In the genomic region with DNA sequence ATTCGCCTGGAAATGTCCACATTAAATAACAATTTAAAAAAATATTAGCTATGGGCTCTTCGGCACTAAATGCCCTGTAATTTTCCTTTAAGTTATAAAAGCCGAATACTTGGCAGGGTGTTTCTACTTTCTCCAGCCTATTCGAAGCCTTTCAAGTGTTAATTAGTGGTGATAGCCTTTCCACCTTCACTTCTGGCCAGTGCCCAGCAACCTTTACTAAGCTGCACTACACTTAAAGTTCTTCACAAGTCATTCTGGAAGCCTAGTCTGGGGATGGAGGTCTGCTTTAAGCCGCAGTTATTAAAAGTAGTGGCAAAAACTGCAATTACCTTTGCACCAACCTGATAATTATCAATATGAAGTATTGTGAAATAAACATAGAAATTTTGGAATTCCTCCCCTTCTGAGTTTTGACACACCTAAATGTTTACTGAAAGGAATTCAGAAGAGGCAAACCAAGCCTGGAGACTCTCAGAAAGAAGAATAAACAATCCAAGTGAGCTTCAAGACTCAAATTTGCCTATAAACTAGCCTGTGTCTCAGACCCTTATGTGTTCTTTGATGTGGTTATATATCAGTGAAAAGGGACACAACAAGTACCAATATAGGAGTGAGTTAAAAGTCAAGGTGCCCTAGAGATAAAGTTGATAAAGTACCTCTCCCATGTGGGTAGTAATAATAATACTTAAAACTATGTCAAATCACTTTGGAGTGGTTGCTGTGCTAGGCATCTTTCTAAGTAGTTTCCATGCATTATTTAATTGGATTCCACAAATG, we compare ENCODE assay signal across 14 cellular contexts.
A peak's percentile ranks its signal among the peaks of the same experiment; 100 is the strongest.
DNase-seq lines count a peak whose midpoint lies in the region; ATAC-seq and TF ChIP-seq lines count a peak whose summit lies in the region.
"Had no signal": no experiment of that assay in that cellular context is flagged by ENCODE, and none has a peak within 500 bp of the region (broad histone marks: within the 10 kb centered on the region; RNA-seq: fewer than 3 reads in every experiment).

No MANE protein-coding gene starts in this region.

- WGBS in heart left ventricle, 4 donors, result 65 to 77% (median 68%) methylated on average over 5 of the region's 5 CpGs

- no peak for ATAC-seq in heart left ventricle
- peak; percentile 58; the same call in 1 of the 2 replicates for ATAC-seq in WTC11
- peak; percentile 39 to 59 for ATAC-seq in lower lobe of right lung

- H3K9me3 Mint-ChIP-seq in WTC11, result peaks cover 4% of the 10 kb centered on the region; the same call in 1 of the 2 replicates
- H3K9me3 Mint-ChIP-seq in endothelial cell (ENCODE audit: unreplicated experiment), result no peaks in the 10 kb centered on the region

- peak overlapping the region; percentile 20 for H3K27ac ChIP-seq in cardiac muscle cell
- no peak overlapping the region for H3K27ac ChIP-seq in heart left ventricle
- no peak overlapping the region for H3K27ac ChIP-seq in lower lobe of right lung

- H3K36me3 ChIP-seq in cardiac muscle cell (peaks cover 53% of the 10 kb centered on the region), heart left ventricle (no peaks in the 10 kb centered on the region), lower lobe of right lung (no peaks in the 10 kb centered on the region)
- H3K36me3 ChIP-seq: HAP-1 had no signal

- no peak overlapping the region for H3K4me3 ChIP-seq in cardiac muscle cell
- no peak overlapping the region for H3K4me3 ChIP-seq in heart left ventricle
- H3K4me3 ChIP-seq in lower lobe of right lung, result no peak overlapping the region
- H3K4me3 ChIP-seq: HAP-1 had no signal

- H3K9me3 ChIP-seq in cardiac muscle cell (ENCODE audit: low read depth) (no peaks in the 10 kb centered on the region), heart left ventricle (no peaks in the 10 kb centered on the region), lower lobe of right lung (no peaks in the 10 kb centered on the region)
- H3K9me3 ChIP-seq: HAP-1 had no signal

- H3K4me1 ChIP-seq in cardiac muscle cell (ENCODE audit: low read depth) (peaks cover 7% of the 10 kb centered on the region), heart left ventricle (no peaks in the 10 kb centered on the region), lower lobe of right lung (peaks cover 7% of the 10 kb centered on the region)
- H3K4me1 ChIP-seq: HAP-1 had no signal

- H3K4me1 Mint-ChIP-seq in WTC11 (peaks cover 17% of the 10 kb centered on the region), endothelial cell (ENCODE audit: unreplicated experiment) (no peaks in the 10 kb centered on the region)
- H3K4me1 Mint-ChIP-seq: B cell had no signal

- DNase-seq in cardiac muscle cell (ENCODE audit: low read depth in 1 of 2, low spot score in 1 of 2), result peak in 1 of 2 donors; percentile 9
- no peak for DNase-seq in heart left ventricle
- DNase-seq in WTC11 (ENCODE audit: low spot score), result no peak
- no peak for DNase-seq in lower lobe of right lung
- DNase-seq in NCI-H1436 treated with DMSO at 0.1 percent for 48 hours (lab: John Stamatoyannopoulos, UW), result no peak
- no peak for DNase-seq in GM13976 (ENCODE audit: low spot score)
- no peak for DNase-seq in endothelial cell (ENCODE audit: low spot score)
- DNase-seq: C1 segment of cervical spinal cord; Calu3; CD4-positive, alpha-beta T cell; DND-41; GDM1 had no signal

- H3K27ac Mint-ChIP-seq in WTC11 (no peak overlapping the region), endothelial cell (ENCODE audit: unreplicated experiment) (no peak overlapping the region)
- H3K27ac Mint-ChIP-seq: B cell; CD4-positive, alpha-beta T cell had no signal

- intact Hi-C loops in heart left ventricle (cut with DNase I) (loop anchor here in 1 of 10 donors (5.0 kb wide), 1 partner anchor 33 kb away; no protein-coding TSS in a partner anchor), lower lobe of right lung (cut with DNase I) (no loop called here)

- H3K36me3 Mint-ChIP-seq in WTC11 (no peaks in the 10 kb centered on the region), endothelial cell (ENCODE audit: low read depth, unreplicated experiment) (no peaks in the 10 kb centered on the region)

- no peak for TF ChIP-seq POLR2A in heart left ventricle (IDR thresholded peaks at IDR 0.05)

- no peak for TF ChIP-seq CTCF in cardiac muscle cell (IDR thresholded peaks at IDR 0.05; ENCODE audit: low read depth, low read length)
- no peak for TF ChIP-seq CTCF in heart left ventricle (IDR thresholded peaks at IDR 0.05)
- TF ChIP-seq CTCF in WTC11 (IDR thresholded peaks at IDR 0.05), result no peak
- no peak for TF ChIP-seq CTCF in lower lobe of right lung (IDR thresholded peaks at IDR 0.05)
- TF ChIP-seq CTCF in GM13976 (IDR thresholded peaks at IDR 0.05; ENCODE audit: borderline replicate concordance, control extremely low read depth, extremely low read depth, insufficient read depth, missing control alignments), result no peak
- no peak for TF ChIP-seq CTCF in endothelial cell (IDR thresholded peaks at IDR 0.05; ENCODE audit: unreplicated experiment)

- H3K4me3 Mint-ChIP-seq in WTC11, result no peak overlapping the region
- H3K4me3 Mint-ChIP-seq in endothelial cell (ENCODE audit: unreplicated experiment), result no peak overlapping the region
- H3K4me3 Mint-ChIP-seq: B cell; CD4-positive, alpha-beta T cell had no signal

- in situ Hi-C loops in GM13976 (cut with MboI; ENCODE audit: low sequenced_read_pairs, unreplicated experiment), result no loop called here

- no peaks in the 10 kb centered on the region for H3K27me3 Mint-ChIP-seq in WTC11 (ENCODE audit: low read depth)
- peaks cover 2% of the 10 kb centered on the region for H3K27me3 Mint-ChIP-seq in endothelial cell (ENCODE audit: unreplicated experiment)
- H3K27me3 Mint-ChIP-seq: B cell; CD4-positive, alpha-beta T cell had no signal

- POLR2A ChIA-PET in WTC11 (lab: Charles Lee), result no interaction called here

- no peaks in the 10 kb centered on the region for H3K27me3 ChIP-seq in cardiac muscle cell
- H3K27me3 ChIP-seq in heart left ventricle, result no peaks in the 10 kb centered on the region
- no peaks in the 10 kb centered on the region for H3K27me3 ChIP-seq in lower lobe of right lung (ENCODE audit: low read depth)

- CTCF ChIA-PET in WTC11 (lab: Charles Lee), result no interaction called here

TF ChIP-seq in WTC11, 78 proteins besides CTCF, POLR2A, EP300 and RAD21:
- TF ChIP-seq ZNF317 (CRISPR knock-in tag; IDR thresholded peaks at IDR 0.05; ENCODE audit: borderline replicate concordance, low read depth), result no peak
- no peak for TF ChIP-seq ZNF138 (CRISPR knock-in tag; conservative IDR thresholded peaks at IDR 0.05)

Comparison
In these comparisons a context has a peak if more than half of its experiments do, and no peak if none do; other contexts are left out.
1. ATAC-seq: peak in WTC11 (single experiment) and lower lobe of right lung (2 of 2); none in heart left ventricle (0 of 4).